In the genomic region with DNA sequence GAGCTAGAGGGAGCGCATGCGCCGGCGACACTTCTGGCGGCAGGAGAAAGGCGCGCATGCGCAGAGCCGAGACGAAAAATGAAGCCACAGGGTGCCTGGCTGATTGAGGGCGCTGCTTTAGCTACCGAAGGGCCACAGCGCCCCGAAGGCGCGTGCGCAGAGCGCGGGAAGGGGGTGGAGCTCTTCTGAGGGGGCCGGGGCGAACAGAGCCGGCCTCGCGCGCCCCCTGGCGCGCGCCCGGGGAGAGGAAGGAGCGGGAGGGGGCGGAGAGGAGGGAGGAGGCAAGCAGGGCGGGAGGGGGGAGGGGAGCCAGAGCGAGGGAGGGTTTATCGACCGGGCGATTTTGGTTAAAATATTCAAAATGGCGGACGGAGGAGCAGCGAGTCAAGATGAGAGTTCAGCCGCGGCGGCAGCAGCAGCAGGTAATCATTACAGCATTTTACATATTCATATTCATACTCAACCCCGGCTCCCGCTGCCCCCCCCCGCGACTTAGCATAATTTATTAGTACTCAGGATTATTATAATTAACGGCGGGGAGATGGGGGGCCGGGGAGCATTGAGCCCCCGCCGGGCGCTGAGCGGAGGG, we compare ENCODE assay signal across 8 cellular contexts. TPM values are rescaled to one million over a fixed set of nuclear protein-coding genes. Genes with fewer than 3 reads are reported as not detected.
DNase-seq lines count a peak whose midpoint lies in the region; ATAC-seq and TF ChIP-seq lines count a peak whose summit lies in the region.

POU2F1 (plus strand) TSS at position 350 of the 589 bp plus-strand sequence; CDS start at position 362, 12 bp downstream.

- peak within 1 kb of the TSS; percentile 96 for H3K27ac ChIP-seq in caudate nucleus (ENCODE audit: low read depth, low read length)
- peak within 1 kb of the TSS; percentile 92 to 99 (median 98) for H3K27ac ChIP-seq in spleen

- H3K36me3 ChIP-seq in spleen, result no peaks in the 10 kb centered on the region

- in situ Hi-C loops in GM18951 (cut with MboI; ENCODE audit: low sequenced_read_pairs, unreplicated experiment), result no loop called here

- H3K9me3 Mint-ChIP-seq in activated B cell treated with CpG ODN at 0.5 μM for 24 hours, result peaks cover 2% of the 10 kb centered on the region

- peaks cover 11% of the 10 kb centered on the region for H3K36me3 Mint-ChIP-seq in activated B cell treated with CpG ODN at 0.5 μM for 24 hours (ENCODE audit: low read depth)

- H3K27me3 ChIP-seq in spleen (replicated peaks in 1 of 7), result no peaks in the 10 kb centered on the region

- intact Hi-C loops in activated B cell treated with CpG ODN at 0.5 μM for 24 hours (cut with micrococcal nuclease) (loop anchor here (1.0 to 10.0 kb wide), 15 partner anchors 109 to 1586 kb away; partner anchors contain the start of genes DCAF6, FAM78B, MGST3 and POGK), spleen (cut with DNase I; ENCODE audit: low total_unique reads) (no loop called here)

- peak within 1 kb of the TSS; percentile 89 for H3K27ac Mint-ChIP-seq in activated B cell treated with CpG ODN at 0.5 μM for 24 hours

- peaks cover 37% of the 10 kb centered on the region for H3K4me1 Mint-ChIP-seq in activated B cell treated with CpG ODN at 0.5 μM for 24 hours

- ATAC-seq in HG03196 (IDR thresholded peaks at IDR 0.05; ENCODE audit: unreplicated experiment) (peak; percentile 58), activated B cell treated with CpG ODN at 0.5 μM for 24 hours (ENCODE audit: low read depth) (peak; percentile 70)

- peaks cover 18 to 48% (median 36%) of the 10 kb centered on the region in 6 donors for H3K4me1 ChIP-seq in spleen

- DNase-seq in AG09309 (ENCODE audit: low read depth), result peak; percentile 87
- peak; percentile 92 for DNase-seq in NCI-H226
- DNase-seq in activated B cell treated with CpG ODN at 0.5 μM for 24 hours, result peak; percentile 97
- peak; percentile 65 to 99 (median 97) for DNase-seq in caudate nucleus (lab: John Stamatoyannopoulos, UW)
- DNase-seq in inferior parietal cortex (ENCODE audit: extremely low spot score), result peak; percentile 99
- peak; percentile 100 for DNase-seq in spleen

- H3K9me3 ChIP-seq in spleen, result peaks cover 0 to 7% (median 0%) of the 10 kb centered on the region in 8 donors

- peak within 1 kb of the TSS; percentile 96 for H3K4me3 ChIP-seq in AG09309 (ENCODE audit: control insufficient read depth, low read depth, low read length)
- peak within 1 kb of the TSS; percentile 91 to 99 (median 96) for H3K4me3 ChIP-seq in spleen

- peak; percentile 60 for TF ChIP-seq CTCF in AG09309 (IDR thresholded peaks at IDR 0.05; ENCODE audit: control insufficient read depth, insufficient read depth, low read depth, low read length, missing control alignments)
- TF ChIP-seq CTCF in activated B cell treated with CpG ODN at 0.5 μM for 24 hours (IDR thresholded peaks at IDR 0.05), result no peak
- peak; percentile 62 to 96 (median 77) for TF ChIP-seq CTCF in spleen (IDR thresholded peaks at IDR 0.05 in 8 of 11, conservative IDR thresholded peaks at IDR 0.05 in 3 of 11)

- 0 to 1% (median 1%) methylated on average over 44 to 53 of the region's 53 CpGs for WGBS in spleen, 5 donors

- H3K27me3 Mint-ChIP-seq in activated B cell treated with CpG ODN at 0.5 μM for 24 hours, result no peaks in the 10 kb centered on the region

- POLR2A ChIA-PET in activated B cell treated with CpG ODN at 0.5 μM for 24 hours (lab: Charles Lee), result interaction anchor here (0.5 to 3.6 kb wide), 43 partner anchors 8 to 1895 kb away, joined by 3 to 51 read pairs (median 5); partner anchors contain the start of genes CREG1, DCAF6, MPC2 and POGK

- TF ChIP-seq POLR2A in GM18951 (IDR thresholded peaks at IDR 0.05; ENCODE audit: extremely low read depth, insufficient read depth, insufficient read length) (peak; percentile 43), spleen (IDR thresholded peaks at IDR 0.05) (peak in 1 of 3 donors; percentile 84)

- H3K4me3 Mint-ChIP-seq in activated B cell treated with CpG ODN at 0.5 μM for 24 hours, result peak within 1 kb of the TSS; percentile 93

- CTCF ChIA-PET in activated B cell treated with CpG ODN at 0.5 μM for 24 hours (lab: Charles Lee), result interaction anchor here (0.7 to 2.2 kb wide), 18 partner anchors 11 to 333 kb away, joined by 3 to 13 read pairs (median 5); partner anchors contain the start of gene CREG1

RNA-seq across cellular contexts. Expression of gene POU2F1, which starts in this region (rescaled TPM):
- total RNA-seq in activated B cell treated with CpG ODN at 0.5 μM for 24 hours (30.5 and 35.5 TPM in 2 replicates), spleen (10 to 100 TPM; 23.5 to 60.3 (median 31.5) TPM)
- polyA plus RNA-seq in spleen, result 1 to 10 TPM; 1.8 to 3.1 (median 2.6) TPM

Comparison
In these comparisons a context has a peak if more than half of its experiments do, and no peak if none do; other contexts are left out.
1. Peak in every context shown above with its lines: DNase-seq, ATAC-seq, H3K4me3 ChIP-seq and H3K27ac ChIP-seq.